In genomic region chr6:18388942-18389341, GRCh38 we compare ENCODE assay signal across 10 cellular contexts. TPM values are rescaled to one million over a fixed set of nuclear protein-coding genes. Genes with fewer than 3 reads are reported as not detected.
DNase-seq lines count a peak whose midpoint lies in the region; ATAC-seq and TF ChIP-seq lines count a peak whose summit lies in the region.
"Had no signal": no experiment of that assay in that cellular context is flagged by ENCODE, and none has a peak within 500 bp of the region (broad histone marks: within the 10 kb centered on the region; RNA-seq: fewer than 3 reads in every experiment).

No MANE protein-coding gene starts in this region.

- H3K27ac Mint-ChIP-seq in activated CD4-positive, alpha-beta T cell treated with anti-CD3 and anti-CD28 coated beads for 36 hours, result no peak overlapping the region

- no peaks in the 10 kb centered on the region for H3K36me3 ChIP-seq in right lobe of liver
- H3K36me3 ChIP-seq in tibial artery, result no peaks in the 10 kb centered on the region

- intact Hi-C loops in activated CD4-positive, alpha-beta T cell treated with anti-CD3 and anti-CD28 coated beads for 36 hours (cut with DNase I, micrococcal nuclease), result loop anchor here (5.0 kb wide), 2 partner anchors 123 to 127 kb away; partner anchors contain the start of gene DEK (in 1 of the 2)
- intact Hi-C loops in right lobe of liver (cut with DNase I), result no loop called here
- intact Hi-C loops in tibial artery (cut with DNase I; ENCODE audit: low total_unique reads), result no loop called here

- H3K27ac ChIP-seq in right lobe of liver (peak overlapping the region; percentile 80 to 88 (median 81)), tibial artery (peak overlapping the region; percentile 29 to 56)

- CTCF ChIA-PET in activated CD4-positive, alpha-beta T cell treated with anti-CD3 and anti-CD28 coated beads for 36 hours (lab: Charles Lee), result no interaction called here
- CTCF ChIA-PET in GM10248 (lab: Yijun Ruan, JAX), result no interaction called here

- no peak for DNase-seq in activated CD4-positive, alpha-beta T cell treated with anti-CD3 and anti-CD28 coated beads for 36 hours
- DNase-seq in activated CD4-positive, alpha-beta T cell treated with anti-CD3 and anti-CD28 coated beads for 48 hours, result no peak
- DNase-seq in astrocyte of the cerebellum (ENCODE audit: low read depth) (peak; percentile 76), right lobe of liver (no peak), tibial artery (no peak), GM10248 (ENCODE audit: extremely low spot score) (no peak), mucosa of gallbladder (ENCODE audit: low spot score) (no peak)
- DNase-seq: activated naive CD4-positive, alpha-beta T cell treated with anti-CD3 and anti-CD28 coated beads, Interleukin-2, amount 50 U/mL, for 16 hours had no signal

- H3K9me3 ChIP-seq in right lobe of liver (no peaks in the 10 kb centered on the region), tibial artery (no peaks in the 10 kb centered on the region)

- POLR2A ChIA-PET in activated CD4-positive, alpha-beta T cell treated with anti-CD3 and anti-CD28 coated beads for 36 hours (lab: Charles Lee), result no interaction called here
- POLR2A ChIA-PET in GM10248 (lab: Yijun Ruan, JAX), result no interaction called here

- no peaks in the 10 kb centered on the region for H3K27me3 ChIP-seq in right lobe of liver
- no peaks in the 10 kb centered on the region for H3K27me3 ChIP-seq in tibial artery

- peak; percentile 27 for TF ChIP-seq POLR2A in right lobe of liver (IDR thresholded peaks at IDR 0.05)

- WGBS in right lobe of liver (ENCODE audit: insufficient coverage, low coverage, low lambda C conversion rate, missing lambda C conversion rate), result 13% methylated on average over 1 of the region's 1 CpG

- H3K9me3 Mint-ChIP-seq in activated CD4-positive, alpha-beta T cell treated with anti-CD3 and anti-CD28 coated beads for 36 hours (ENCODE audit: low read depth), result no peaks in the 10 kb centered on the region

- ATAC-seq in activated CD4-positive, alpha-beta T cell treated with anti-CD3 and anti-CD28 coated beads for 36 hours, result no peak
- ATAC-seq in right lobe of liver, result peak; percentile 63 to 67 (median 64)
- no peak for ATAC-seq in HG03159 (IDR thresholded peaks at IDR 0.05; ENCODE audit: unreplicated experiment)
- ATAC-seq: HCT116 had no signal

- H3K36me3 Mint-ChIP-seq in activated CD4-positive, alpha-beta T cell treated with anti-CD3 and anti-CD28 coated beads for 36 hours (ENCODE audit: low read depth), result no peaks in the 10 kb centered on the region

- H3K4me3 Mint-ChIP-seq in activated CD4-positive, alpha-beta T cell treated with anti-CD3 and anti-CD28 coated beads for 36 hours, result peak overlapping the region; percentile 92

- TF ChIP-seq CTCF in astrocyte of the cerebellum (IDR thresholded peaks at IDR 0.05; ENCODE audit: low read depth, low read length, missing control alignments) (no peak), right lobe of liver (IDR thresholded peaks at IDR 0.05) (no peak), tibial artery (IDR thresholded peaks at IDR 0.05) (no peak), GM10248 (IDR thresholded peaks at IDR 0.05; ENCODE audit: control extremely low read depth, extremely low read depth, low read depth, missing control alignments) (no peak)

- H3K4me1 ChIP-seq in right lobe of liver (peaks cover 0 to 40% (median 8%) of the 10 kb centered on the region in 4 donors), tibial artery (peaks cover 0 to 50% (median 25%) of the 10 kb centered on the region in 4 donors)

- H3K4me3 ChIP-seq in astrocyte of the cerebellum (ENCODE audit: low read depth, low read length) (peak overlapping the region; percentile 58), right lobe of liver (peak overlapping the region; percentile 45 to 67 (median 62)), tibial artery (peak overlapping the region; percentile 58 to 60)

- in situ Hi-C loops in astrocyte of the cerebellum (cut with HindIII; ENCODE audit: low sequenced_read_pairs), result no loop called here

- peaks cover 48% of the 10 kb centered on the region for H3K4me1 Mint-ChIP-seq in activated CD4-positive, alpha-beta T cell treated with anti-CD3 and anti-CD28 coated beads for 36 hours

- H3K27me3 Mint-ChIP-seq in activated CD4-positive, alpha-beta T cell treated with anti-CD3 and anti-CD28 coated beads for 36 hours, result peaks cover 2% of the 10 kb centered on the region

RNA-seq across cellular contexts. Expression of gene RNF144B, which starts 1.8 kb away (rescaled TPM):
- 1 to 10 TPM; 3.4 to 3.9 TPM for total RNA-seq in activated CD4-positive, alpha-beta T cell treated with anti-CD3 and anti-CD28 coated beads for 36 hours
- total RNA-seq in right lobe of liver (10 to 100 TPM in 3 of 6 experiments, 1 to 10 TPM in 3; 7.6 to 19.1 (median 10.2) TPM), mucosa of gallbladder (33.9 TPM)

Comparison
In these comparisons a context has a peak if more than half of its experiments do, and no peak if none do; other contexts are left out.
1. ATAC-seq: peak in right lobe of liver (4 of 4); none in activated CD4-positive, alpha-beta T cell treated with anti-CD3 and anti-CD28 coated beads for 36 hours (single experiment) and HG03159 (single experiment).
2. intact Hi-C loops: an anchor here in activated CD4-positive, alpha-beta T cell treated with anti-CD3 and anti-CD28 coated beads for 36 hours (5.0 kb wide); none called in right lobe of liver and tibial artery.
3. Peak in every context shown above with its lines, with median percentiles within 50 percentile points of each other: H3K4me3 ChIP-seq.